ENCODE assay signal across 20 cellular contexts in the genomic region with DNA sequence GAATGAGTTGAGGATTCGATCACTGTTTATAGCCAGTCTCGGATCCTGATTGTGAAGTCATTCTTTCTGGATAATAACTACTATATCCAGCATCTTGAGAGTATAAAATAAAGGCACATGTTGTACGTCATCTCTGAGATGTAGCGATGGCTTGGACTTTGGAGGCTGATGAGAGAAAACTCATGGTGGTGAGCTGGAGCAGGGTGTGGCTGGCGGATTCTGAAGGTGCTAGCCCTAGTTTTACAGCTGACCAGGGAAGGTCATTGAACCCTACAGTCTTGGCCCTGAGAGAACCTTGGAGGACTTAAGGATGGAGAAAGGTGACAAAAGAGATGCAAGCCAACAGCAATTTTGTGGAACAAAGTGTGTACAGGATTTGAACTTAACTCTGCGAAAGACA.
DNase-seq lines count a peak whose midpoint lies in the region; ATAC-seq, FAIRE-seq and TF ChIP-seq lines count a peak whose summit lies in the region.
"Had no signal": no experiment of that assay in that cellular context is flagged by ENCODE, and none has a peak within 500 bp of the region (broad histone marks: within the 10 kb centered on the region; RNA-seq: fewer than 3 reads in every experiment).

No MANE protein-coding gene starts in this region.

- no peaks in the 10 kb centered on the region for H3K27me3 Mint-ChIP-seq in Caco-2 (ENCODE audit: insufficient read depth, unreplicated experiment)
- peaks cover 4% of the 10 kb centered on the region for H3K27me3 Mint-ChIP-seq in activated T-cell treated with anti-CD3 and anti-CD28 coated beads, Interleukin-2, amount 50 U/mL, for 4 hours (ENCODE audit: low read depth)
- H3K27me3 Mint-ChIP-seq: activated CD4-positive, alpha-beta T cell treated with anti-CD3 and anti-CD28 coated beads for 36 hours had no signal

- H3K9ac ChIP-seq in iPS-20b (ENCODE audit: low read depth, low read length) = peak overlapping the region; percentile 54; the same call in 1 of the 2 replicates

- H3K27ac Mint-ChIP-seq in Caco-2 (ENCODE audit: unreplicated experiment) = peak overlapping the region; percentile 80
- H3K27ac Mint-ChIP-seq: activated CD4-positive, alpha-beta T cell treated with anti-CD3 and anti-CD28 coated beads for 36 hours; activated T-cell treated with anti-CD3 and anti-CD28 coated beads, Interleukin-2, amount 50 U/mL, for 72 hours had no signal

- H3K27ac ChIP-seq in VCaP = peak overlapping the region; percentile 95
- H3K27ac ChIP-seq in iPS-20b (ENCODE audit: low read length) = no peak overlapping the region
- no peak overlapping the region for H3K27ac ChIP-seq in small intestine (ENCODE audit: low read depth in 1 of 2, low read length in 1 of 2)
- H3K27ac ChIP-seq: cardiac muscle cell had no signal

- no peak for ATAC-seq in activated T-cell treated with anti-CD3 and anti-CD28 coated beads, Interleukin-2, amount 50 U/mL, for 4 hours
- no peak for ATAC-seq in HG03175 (IDR thresholded peaks at IDR 0.05; ENCODE audit: unreplicated experiment)
- ATAC-seq: activated CD4-positive, alpha-beta T cell treated with anti-CD3 and anti-CD28 coated beads for 36 hours had no signal

- H3K4me1 ChIP-seq in Caco-2 (peaks cover 33% of the 10 kb centered on the region), iPS-20b (ENCODE audit: insufficient read depth, low read length) (peaks cover 48% of the 10 kb centered on the region), small intestine (ENCODE audit: control insufficient read depth in 2 of 2, insufficient read depth in 1 of 2, low read depth in 1 of 2, low read length in 1 of 2) (peaks cover 15 to 16% of the 10 kb centered on the region in 2 donors)

- H3K27me3 ChIP-seq in Caco-2 (replicated peaks; ENCODE audit: control insufficient read depth, insufficient read depth, low read length) (no peaks in the 10 kb centered on the region), iPS-20b (ENCODE audit: insufficient read depth, low read length) (no peaks in the 10 kb centered on the region), small intestine (ENCODE audit: control insufficient read depth in 2 of 2, insufficient read depth in 2 of 2, low read length in 2 of 2) (no peaks in the 10 kb centered on the region)
- H3K27me3 ChIP-seq: cardiac muscle cell had no signal

- no peaks in the 10 kb centered on the region for H3K9me3 ChIP-seq in Caco-2
- H3K9me3 ChIP-seq in iPS-20b (ENCODE audit: insufficient read depth, low read depth, low read length) = no peaks in the 10 kb centered on the region
- no peaks in the 10 kb centered on the region for H3K9me3 ChIP-seq in small intestine (ENCODE audit: control insufficient read depth, low read depth)

- TF ChIP-seq CTCF in Caco-2 (IDR thresholded peaks at IDR 0.05; ENCODE audit: insufficient read depth in 1 of 2, low read depth in 1 of 2, low read length in 1 of 2, severe bottlenecking in 1 of 2, unreplicated experiment in 1 of 2) (no peak), VCaP (conservative IDR thresholded peaks at IDR 0.05) (no peak)

- H3K4me1 Mint-ChIP-seq in Caco-2 (ENCODE audit: low read depth, unreplicated experiment) = peaks cover 28% of the 10 kb centered on the region
- peaks cover 45% of the 10 kb centered on the region for H3K4me1 Mint-ChIP-seq in activated T-cell treated with anti-CD3 and anti-CD28 coated beads, Interleukin-2, amount 50 U/mL, for 4 hours (ENCODE audit: low read depth)

- WGBS in small intestine, 3 donors = 36 to 80% (median 47%) methylated on average over 6 of the region's 6 CpGs

- intact Hi-C loops in Caco-2 (cut with micrococcal nuclease; ENCODE audit: unreplicated experiment) = loop anchor here (5.0 kb wide), 1 partner anchor 100 kb away; no protein-coding TSS in a partner anchor

- no peak for FAIRE-seq in small intestine (lab: Jason Lieb, UNC)
- FAIRE-seq: HTR-8/SVneo, TTC549 had no signal

- CTCF ChIA-PET in Caco-2 (lab: Charles Lee) = no interaction called here

- POLR2A ChIA-PET in Caco-2 (lab: Charles Lee) = no interaction called here

- BruUV-seq in Caco-2 (replicated peaks; lab: Mats Ljungman, UMichigan) = no TSS peak

- H3K36me3 Mint-ChIP-seq in Caco-2 (ENCODE audit: insufficient read depth, unreplicated experiment) = peaks cover 6% of the 10 kb centered on the region
- H3K36me3 Mint-ChIP-seq in activated T-cell treated with anti-CD3 and anti-CD28 coated beads, Interleukin-2, amount 50 U/mL, for 4 hours (ENCODE audit: insufficient read depth) = no peaks in the 10 kb centered on the region

- H3K4me3 ChIP-seq in Caco-2 (ENCODE audit: low read depth, low read length) = no peak overlapping the region
- peak overlapping the region; percentile 35; the same call in 1 of the 2 replicates for H3K4me3 ChIP-seq in iPS-20b (ENCODE audit: low read length)
- no peak overlapping the region for H3K4me3 ChIP-seq in small intestine (ENCODE audit: low read depth in 1 of 2, low read length in 2 of 2)
- H3K4me3 ChIP-seq: cardiac muscle cell, lung had no signal

- no peak overlapping the region for H3K4me3 Mint-ChIP-seq in Caco-2 (ENCODE audit: unreplicated experiment)
- H3K4me3 Mint-ChIP-seq in activated T-cell treated with anti-CD3 and anti-CD28 coated beads, Interleukin-2, amount 50 U/mL, for 4 hours = no peak overlapping the region
- H3K4me3 Mint-ChIP-seq: activated CD4-positive, alpha-beta T cell treated with anti-CD3 and anti-CD28 coated beads for 36 hours; activated T-cell treated with anti-CD3 and anti-CD28 coated beads, Interleukin-2, amount 50 U/mL, for 72 hours had no signal

- no peaks in the 10 kb centered on the region for H3K36me3 ChIP-seq in Caco-2 (ENCODE audit: control insufficient read depth, insufficient read depth, low read length)
- H3K36me3 ChIP-seq in iPS-20b (ENCODE audit: insufficient read depth, low read depth, low read length) = no peaks in the 10 kb centered on the region
- H3K36me3 ChIP-seq in small intestine (ENCODE audit: control insufficient read depth in 2 of 2, insufficient read depth in 2 of 2, low read length in 2 of 2) = no peaks in the 10 kb centered on the region
- H3K36me3 ChIP-seq: cardiac muscle cell had no signal

- DNase-seq in Caco-2 = no peak
- DNase-seq in small intestine = peak; percentile 90
- DNase-seq in activated T-cell treated with anti-CD3 and anti-CD28 coated beads, Interleukin-2, amount 50 U/mL, for 4 hours = no peak
- DNase-seq in HUDEP-2 (lab: John Stamatoyannopoulos, UW; ENCODE audit: unreplicated experiment in 76 of 76) = no peak
- DNase-seq: activated CD4-positive, alpha-beta T cell treated with anti-CD3 and anti-CD28 coated beads for 36 hours; activated naive CD4-positive, alpha-beta T cell treated with Interleukin-2 at 50 U/mL for 16 hours; activated T-cell treated with anti-CD3 and anti-CD28 coated beads, Interleukin-2, amount 50 U/mL, for 72 hours; amniotic stem cell; kidney glomerular epithelial cell; NCI-H1436 treated with DMSO at 0.1 percent for 48 hours; NCI-H2171; NCI-H524; nucleus accumbens had no signal

- no peaks in the 10 kb centered on the region for H3K9me3 Mint-ChIP-seq in Caco-2 (ENCODE audit: unreplicated experiment)
- no peaks in the 10 kb centered on the region for H3K9me3 Mint-ChIP-seq in activated T-cell treated with anti-CD3 and anti-CD28 coated beads, Interleukin-2, amount 50 U/mL, for 4 hours
- H3K9me3 Mint-ChIP-seq: activated T-cell treated with anti-CD3 and anti-CD28 coated beads, Interleukin-2, amount 50 U/mL, for 72 hours had no signal
